Comparison of ENCODE assay signal across 11 cellular contexts in the genomic region with DNA sequence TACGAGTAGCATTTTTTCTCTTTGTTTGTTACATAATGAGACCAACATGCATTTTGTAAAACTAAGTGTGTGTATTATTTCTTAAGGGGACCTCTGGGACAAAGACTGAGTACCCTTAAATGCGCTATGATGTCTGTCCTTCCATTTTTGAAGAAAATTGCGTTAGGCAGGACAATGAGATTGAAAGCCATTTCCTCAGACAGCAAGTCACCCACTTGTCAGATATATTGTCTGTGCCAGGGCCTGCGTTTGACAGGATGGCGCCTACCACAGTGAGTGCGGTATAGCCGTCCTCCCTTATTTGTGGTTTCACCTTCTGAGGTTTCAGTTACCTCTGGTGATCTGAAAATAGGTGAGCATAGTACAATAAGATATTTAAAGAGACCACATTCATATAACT. TPM values are rescaled to one million over a fixed set of nuclear protein-coding genes. Genes with fewer than 3 reads are reported as not detected.
DNase-seq lines count a peak whose midpoint lies in the region; ATAC-seq, FAIRE-seq and TF ChIP-seq lines count a peak whose summit lies in the region.
"Had no signal": no experiment of that assay in that cellular context is flagged by ENCODE, and none has a peak within 500 bp of the region (broad histone marks: within the 10 kb centered on the region; RNA-seq: fewer than 3 reads in every experiment).

No MANE protein-coding gene starts in this region.

- ATAC-seq in GM19023 (IDR thresholded peaks at IDR 0.05; ENCODE audit: unreplicated experiment) = no peak

- no peaks in the 10 kb centered on the region for H3K27me3 ChIP-seq in breast epithelium
- no peaks in the 10 kb centered on the region for H3K27me3 ChIP-seq in endothelial cell of umbilical vein (ENCODE audit: control insufficient read depth in 2 of 2, insufficient read depth in 2 of 2, low read length in 2 of 2)
- H3K27me3 ChIP-seq in transverse colon = no peaks in the 10 kb centered on the region
- no peaks in the 10 kb centered on the region for H3K27me3 ChIP-seq in ovary
- H3K27me3 ChIP-seq: SJSA1 had no signal

- FAIRE-seq in endothelial cell of umbilical vein (lab: Jason Lieb, UNC) = peak; percentile 73
- FAIRE-seq: urothelium cell line had no signal

- H3K4me3 Mint-ChIP-seq in MCF 10A (ENCODE audit: unreplicated experiment) = no peak overlapping the region

- no peaks in the 10 kb centered on the region for H3K9me3 ChIP-seq in breast epithelium
- no peaks in the 10 kb centered on the region for H3K9me3 ChIP-seq in endothelial cell of umbilical vein (replicated peaks; ENCODE audit: control insufficient read depth, insufficient read depth, low read length)
- H3K9me3 ChIP-seq in transverse colon = no peaks in the 10 kb centered on the region
- no peaks in the 10 kb centered on the region for H3K9me3 ChIP-seq in ovary
- H3K9me3 ChIP-seq: SJSA1 had no signal

- H3K36me3 ChIP-seq in breast epithelium (no peaks in the 10 kb centered on the region), endothelial cell of umbilical vein (ENCODE audit: control insufficient read depth in 2 of 2, extremely low read depth in 1 of 2, insufficient read depth in 2 of 2, low read length in 2 of 2) (peaks cover 0 to 2% of the 10 kb centered on the region in 2 experiments), transverse colon (no peaks in the 10 kb centered on the region), ovary (no peaks in the 10 kb centered on the region)
- H3K36me3 ChIP-seq: SJSA1 had no signal

- POLR2A ChIA-PET in MCF 10A (lab: Yijun Ruan, JAX) (no interaction called here), endothelial cell of umbilical vein (lab: Charles Lee) (no interaction called here)

- H3K4me3 ChIP-seq in breast epithelium = no peak overlapping the region
- H3K4me3 ChIP-seq in endothelial cell of umbilical vein (replicated peaks in 1 of 3; ENCODE audit: insufficient read depth in 1 of 3, low read depth in 1 of 3, low read length in 3 of 3) = no peak overlapping the region
- no peak overlapping the region for H3K4me3 ChIP-seq in transverse colon
- no peak overlapping the region for H3K4me3 ChIP-seq in ovary
- H3K4me3 ChIP-seq: SJSA1 had no signal

- DNase-seq in MCF 10A (ENCODE audit: unreplicated experiment) (no peak), breast epithelium (ENCODE audit: low spot score in 2 of 2) (no peak), endothelial cell of umbilical vein (ENCODE audit: low read depth, low spot score) (no peak), transverse colon (peak; percentile 54), ovary (no peak), NCI-H510A treated with DMSO at 0.1 percent for 48 hours (lab: John Stamatoyannopoulos, UW) (no peak)
- peak; percentile 18 to 25 for DNase-seq in activated CD4-positive, alpha-beta T cell treated with anti-CD3 and anti-CD28 coated beads, Interleukin-2, amount 50 U/mL, for 4 hours
- DNase-seq: NCI-H2171 had no signal

- H3K79me2 ChIP-seq in endothelial cell of umbilical vein (ENCODE audit: control insufficient read depth, insufficient read depth, low read length) = peaks cover 42% of the 10 kb centered on the region

- CTCF ChIA-PET in MCF 10A (lab: Yijun Ruan, JAX) = interaction anchor here (0.6 kb wide), 1 partner anchor 40 kb away, joined by 3 read pairs; no protein-coding TSS in a partner anchor
- CTCF ChIA-PET in endothelial cell of umbilical vein (lab: Charles Lee) = no interaction called here

- TF ChIP-seq EP300 in transverse colon (IDR thresholded peaks at IDR 0.05; ENCODE audit: low read depth) (no peak), ovary (IDR thresholded peaks at IDR 0.05) (no peak)

- H3K9me1 ChIP-seq in endothelial cell of umbilical vein (replicated peaks; ENCODE audit: control insufficient read depth, extremely low read depth, insufficient read depth, low read length) = no peaks in the 10 kb centered on the region

- dilution Hi-C loops in endothelial cell of umbilical vein (cut with MboI; ENCODE audit: extremely low pct_ligation_motif_present, low sequenced_read_pairs) = no loop called here

- intact Hi-C loops in MCF 10A (cut with micrococcal nuclease) = no loop called here
- intact Hi-C loops in breast epithelium (cut with DNase I; ENCODE audit: low total_unique reads) = no loop called here
- intact Hi-C loops in endothelial cell of umbilical vein (cut with micrococcal nuclease) = no loop called here
- intact Hi-C loops in transverse colon (cut with DNase I; ENCODE audit: low total_unique reads) = no loop called here
- intact Hi-C loops in ovary (cut with DNase I) = loop anchor here in 1 of 4 donors (5.0 kb wide), 1 partner anchor 109 kb away; the partner anchor contains the start of gene MUC6

- 25 to 28% methylated on average over 3 to 7 of the region's 7 CpGs for WGBS in transverse colon (ENCODE audit: low coverage in 1 of 2), 2 donors
- WGBS in ovary, 3 donors = 66 to 77% (median 72%) methylated on average over 7 of the region's 7 CpGs

- peaks cover 15% of the 10 kb centered on the region for H3K4me1 Mint-ChIP-seq in MCF 10A (ENCODE audit: insufficient read depth, unreplicated experiment)

- no peaks in the 10 kb centered on the region for H3K9me3 Mint-ChIP-seq in MCF 10A (ENCODE audit: unreplicated experiment)

- BruUV-seq in MCF 10A (replicated peaks; lab: Mats Ljungman, UMichigan) (TSS peak; percentile 23), endothelial cell of umbilical vein (replicated peaks; lab: Mats Ljungman, UMichigan) (no TSS peak)

- no peak overlapping the region for H3K27ac Mint-ChIP-seq in MCF 10A (ENCODE audit: low read depth, unreplicated experiment)

- in situ Hi-C loops in transverse colon (cut with MboI; ENCODE audit: low pct_ligation_motif_present in 1 of 4, low pct_unique_long_range_greater_than_20kb in 1 of 4, low sequenced_read_pairs in 3 of 4) = no loop called here

- peaks cover 2% of the 10 kb centered on the region for H4K20me1 ChIP-seq in endothelial cell of umbilical vein (replicated peaks; ENCODE audit: control insufficient read depth, extremely low read depth, insufficient read depth, low read length)

- no peaks in the 10 kb centered on the region for H3K27me3 Mint-ChIP-seq in MCF 10A (ENCODE audit: insufficient read depth, unreplicated experiment)

- no peak overlapping the region for H3K27ac ChIP-seq in breast epithelium
- no peak overlapping the region for H3K27ac ChIP-seq in endothelial cell of umbilical vein (ENCODE audit: insufficient read depth, low read depth, low read length)
- peak overlapping the region; percentile 94 to 99 (median 98) for H3K27ac ChIP-seq in transverse colon
- no peak overlapping the region for H3K27ac ChIP-seq in ovary
- H3K27ac ChIP-seq: SJSA1 had no signal

- H3K4me2 ChIP-seq in endothelial cell of umbilical vein (ENCODE audit: insufficient read depth, low read length) = no peak overlapping the region

- H3K36me3 Mint-ChIP-seq in MCF 10A (ENCODE audit: insufficient read depth, unreplicated experiment) = peaks cover 19% of the 10 kb centered on the region

- no peak overlapping the region for H2AFZ ChIP-seq in endothelial cell of umbilical vein (ENCODE audit: low read depth, low read length)

- TF ChIP-seq CTCF in MCF 10A (IDR thresholded peaks at IDR 0.05; ENCODE audit: unreplicated experiment) (no peak), breast epithelium (IDR thresholded peaks at IDR 0.05) (no peak), endothelial cell of umbilical vein (IDR thresholded peaks at IDR 0.05; ENCODE audit: extremely low read depth in 1 of 2, insufficient read depth in 1 of 2, low read depth in 1 of 2, low read length in 2 of 2) (no peak), transverse colon (IDR thresholded peaks at IDR 0.05) (no peak), ovary (IDR thresholded peaks at IDR 0.05) (no peak)

- H3K4me1 ChIP-seq in breast epithelium = peaks cover 0 to 3% of the 10 kb centered on the region in 2 donors
- peaks cover 40% of the 10 kb centered on the region for H3K4me1 ChIP-seq in endothelial cell of umbilical vein (ENCODE audit: control insufficient read depth, extremely low read depth, insufficient read depth, low read length)
- peaks cover 26 to 61% (median 44%) of the 10 kb centered on the region in 4 donors for H3K4me1 ChIP-seq in transverse colon
- peaks cover 10% of the 10 kb centered on the region for H3K4me1 ChIP-seq in ovary (ENCODE audit: insufficient read depth)

- no peak overlapping the region for H3K9ac ChIP-seq in endothelial cell of umbilical vein (replicated peaks; ENCODE audit: extremely low read depth, insufficient read depth, low read length)

- TF ChIP-seq POLR2A in breast epithelium (IDR thresholded peaks at IDR 0.05) = no peak
- TF ChIP-seq POLR2A in endothelial cell of umbilical vein (IDR thresholded peaks at IDR 0.05; ENCODE audit: low read depth, low read length) = no peak
- no peak for TF ChIP-seq POLR2A in transverse colon (IDR thresholded peaks at IDR 0.05)
- TF ChIP-seq POLR2A in ovary (IDR thresholded peaks at IDR 0.05) = no peak

TF ChIP-seq in endothelial cell of umbilical vein, 7 proteins besides CTCF, POLR2A, EP300 and RAD21 (continues in another document):
- TF ChIP-seq GATA2 (IDR thresholded peaks at IDR 0.05; ENCODE audit: insufficient read depth, insufficient read length, low read depth, low read length) = no peak

RNA-seq across cellular contexts. Expression of gene AP2A2, which starts 2.2 kb away (rescaled TPM):
- 70.5 and 70.6 TPM in 2 replicates for total RNA-seq in MCF 10A (2022)
- total RNA-seq in breast epithelium = 100 to 1,000 TPM in 1 of 3 donors, 10 to 100 TPM in 2; 44.6 to 112 (median 54.7) TPM
- total RNA-seq in endothelial cell of umbilical vein = 92.5 and 92.6 TPM in 2 replicates
- 89.5 and 109 TPM in 2 replicates for polyA plus RNA-seq in endothelial cell of umbilical vein
- 59.7 and 67.5 TPM in 2 replicates for polyA plus RNA-seq in endothelial cell of umbilical vein (2011; cell fraction: cytosol; rRNA removed)
- 207 and 227 TPM in 2 replicates for polyA plus RNA-seq in endothelial cell of umbilical vein (2011; cell fraction: nucleus; rRNA removed)
- polyA plus RNA-seq in endothelial cell of umbilical vein (2012) = 60.5 and 72.6 TPM in 2 replicates
- 91.0 and 107 TPM in 2 replicates for polyA minus RNA-seq in endothelial cell of umbilical vein
- polyA minus RNA-seq in endothelial cell of umbilical vein (2011; cell fraction: cytosol; rRNA and poly(A)+ RNA removed) = 42.9 TPM
- 99.5 and 108 TPM in 2 replicates for polyA minus RNA-seq in endothelial cell of umbilical vein (2011; cell fraction: nucleus; rRNA and poly(A)+ RNA removed)
- total RNA-seq in transverse colon = 100 to 1,000 TPM in 2 of 4 donors, 10 to 100 TPM in 2; 70.5 to 130 (median 102) TPM
- 10 to 100 TPM; 27.7 to 80.1 (median 54.0) TPM for total RNA-seq in ovary
- polyA plus RNA-seq in ovary = 100 to 1,000 TPM in 1 of 2 donors, 10 to 100 TPM in 1; 31.1 to 151 TPM

RNA-seq across cellular contexts. Expression of gene CHID1, which starts 17.3 kb away (rescaled TPM):
- total RNA-seq in MCF 10A (2022) (82.1 and 94.8 TPM in 2 replicates), breast epithelium (10 to 100 TPM; 58.3 to 79.5 (median 68.3) TPM), endothelial cell of umbilical vein (86.2 and 89.8 TPM in 2 replicates), transverse colon (10 to 100 TPM; 15.3 to 58.2 (median 41.4) TPM), ovary (10 to 100 TPM; 62.2 to 90.7 (median 75.7) TPM)
- polyA plus RNA-seq in endothelial cell of umbilical vein (98.2 and 107 TPM in 2 replicates), ovary (10 to 100 TPM; 41.0 to 68.1 TPM)
- polyA plus RNA-seq in endothelial cell of umbilical vein (2011; cell fraction: cytosol; rRNA removed) = 117 and 125 TPM in 2 replicates
- polyA plus RNA-seq in endothelial cell of umbilical vein (2011; cell fraction: nucleus; rRNA removed) = 65.5 and 66.9 TPM in 2 replicates
- polyA plus RNA-seq in endothelial cell of umbilical vein (2012) = 95.2 and 134 TPM in 2 replicates
- polyA minus RNA-seq in endothelial cell of umbilical vein = 75.0 and 96.4 TPM in 2 replicates
- polyA minus RNA-seq in endothelial cell of umbilical vein (2011; cell fraction: cytosol; rRNA and poly(A)+ RNA removed) = 23.1 TPM
- polyA minus RNA-seq in endothelial cell of umbilical vein (2011; cell fraction: nucleus; rRNA and poly(A)+ RNA removed) = 27.8 and 31.1 TPM in 2 replicates

Comparison
In these comparisons a context has a peak if more than half of its experiments do, and no peak if none do; other contexts are left out.
1. DNase-seq: peak in activated CD4-positive, alpha-beta T cell treated with anti-CD3 and anti-CD28 coated beads, Interleukin-2, amount 50 U/mL, for 4 hours (2 of 2) and transverse colon (single experiment); none in MCF 10A (single experiment), breast epithelium (0 of 2), endothelial cell of umbilical vein (single experiment), ovary (0 of 5) and NCI-H510A treated with DMSO at 0.1 percent for 48 hours (single experiment).
2. H3K27ac ChIP-seq: peak in transverse colon (4 of 4); none in breast epithelium (0 of 2), endothelial cell of umbilical vein (single experiment) and ovary (0 of 2).